Comparison of ENCODE assay signal across 17 cellular contexts in the genomic region with DNA sequence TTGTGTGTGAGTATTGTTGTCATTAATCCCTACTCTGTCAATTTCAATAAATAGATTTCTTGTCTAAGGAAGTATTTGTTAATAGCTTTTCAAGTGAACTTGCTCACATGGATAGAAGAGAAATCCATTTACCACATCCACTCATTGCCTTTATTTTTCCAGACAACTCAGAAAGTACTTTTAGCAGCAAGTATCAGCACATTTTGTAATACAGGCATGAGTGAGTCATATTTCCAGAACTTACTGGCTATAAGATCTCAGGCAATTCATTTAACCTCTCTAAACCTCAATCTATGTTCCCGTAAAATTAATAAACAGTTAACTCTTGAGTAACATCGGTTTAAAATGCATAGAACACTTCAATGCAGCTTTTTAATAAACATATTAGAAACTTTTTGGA.
DNase-seq lines count a peak whose midpoint lies in the region; ATAC-seq and TF ChIP-seq lines count a peak whose summit lies in the region.
"Had no signal": no experiment of that assay in that cellular context is flagged by ENCODE, and none has a peak within 500 bp of the region (broad histone marks: within the 10 kb centered on the region; RNA-seq: fewer than 3 reads in every experiment).

No MANE protein-coding gene starts in this region.

- peaks cover 5% of the 10 kb centered on the region for H3K9me3 Mint-ChIP-seq in chondrocyte (ENCODE audit: low read depth)
- H3K9me3 Mint-ChIP-seq in mesothelial cell of epicardium = peaks cover 7% of the 10 kb centered on the region

- no peaks in the 10 kb centered on the region for H3K36me3 Mint-ChIP-seq in chondrocyte (ENCODE audit: low read depth)
- peaks cover 1% of the 10 kb centered on the region for H3K36me3 Mint-ChIP-seq in mesothelial cell of epicardium

- H3K27me3 Mint-ChIP-seq in chondrocyte (ENCODE audit: low read depth) (no peaks in the 10 kb centered on the region), mesothelial cell of epicardium (ENCODE audit: low read depth) (no peaks in the 10 kb centered on the region)

- no peaks in the 10 kb centered on the region for H3K4me1 ChIP-seq in adipocyte (ENCODE audit: control insufficient read depth, insufficient read depth, low read length)
- H3K4me1 ChIP-seq in foreskin keratinocyte = no peaks in the 10 kb centered on the region

- DNase-seq in adipocyte (ENCODE audit: low read depth) (peak; percentile 14), chondrocyte (ENCODE audit: low spot score) (no peak), foreskin keratinocyte (peak; percentile 9 to 38), COLO829 (ENCODE audit: low spot score) (no peak), NCI-H2081 (lab: John Stamatoyannopoulos, UW) (no peak), mesothelial cell of epicardium (ENCODE audit: low spot score in 2 of 2, unreplicated experiment in 2 of 2) (no peak)
- DNase-seq in activated CD4-positive, CD25-positive, alpha-beta regulatory T cell (lab: John Stamatoyannopoulos, UW) = no peak
- DNase-seq: C1 segment of cervical spinal cord, DMS 273 treated with DMSO at 0.1 percent for 48 hours, DND-41, KBM-7, NCI-H1417 treated with DMSO at 0.1 percent for 48 hours, NCI-H187 treated with DMSO at 0.1 percent for 48 hours, NCI-H226, NCI-H524, NCI-H82, SHP77 had no signal

- no peaks in the 10 kb centered on the region for H3K36me3 ChIP-seq in adipocyte (ENCODE audit: control insufficient read depth, insufficient read depth, low read length, severe bottlenecking)

- H3K4me1 Mint-ChIP-seq in chondrocyte (ENCODE audit: low read depth) (peaks cover 23% of the 10 kb centered on the region), mesothelial cell of epicardium (peaks cover 31% of the 10 kb centered on the region)

- ATAC-seq in foreskin keratinocyte = peak; percentile 26

- H3K4me3 ChIP-seq in adipocyte (ENCODE audit: low read length) = no peak overlapping the region

- H3K9me3 ChIP-seq in adipocyte (ENCODE audit: control insufficient read depth, low read length) = no peaks in the 10 kb centered on the region

- H3K27ac Mint-ChIP-seq in chondrocyte (ENCODE audit: unreplicated experiment) = peak overlapping the region; percentile 51
- no peak overlapping the region for H3K27ac Mint-ChIP-seq in mesothelial cell of epicardium

- H3K4me3 Mint-ChIP-seq in chondrocyte (ENCODE audit: unreplicated experiment) (no peak overlapping the region), mesothelial cell of epicardium (no peak overlapping the region)

- no peak for TF ChIP-seq CTCF in chondrocyte (IDR thresholded peaks at IDR 0.05)
- TF ChIP-seq CTCF in foreskin keratinocyte (conservative IDR thresholded peaks at IDR 0.05) = no peak
- no peak for TF ChIP-seq CTCF in mesothelial cell of epicardium (IDR thresholded peaks at IDR 0.05; ENCODE audit: unreplicated experiment)

- no peak overlapping the region for H3K9ac ChIP-seq in adipocyte (ENCODE audit: low read length)

- no peaks in the 10 kb centered on the region for H3K27me3 ChIP-seq in adipocyte (replicated peaks; ENCODE audit: control insufficient read depth, insufficient read depth, low read length)
- H3K27me3 ChIP-seq in foreskin keratinocyte = no peaks in the 10 kb centered on the region

- no peak overlapping the region for H3K27ac ChIP-seq in foreskin keratinocyte

Comparison
In these comparisons a context has a peak if more than half of its experiments do, and no peak if none do; other contexts are left out.
1. DNase-seq: peak in adipocyte (single experiment) and foreskin keratinocyte (2 of 2); none in chondrocyte (single experiment), COLO829 (single experiment), activated CD4-positive, CD25-positive, alpha-beta regulatory T cell (0 of 4), NCI-H2081 (0 of 2) and mesothelial cell of epicardium (0 of 2).